In the genomic region with DNA sequence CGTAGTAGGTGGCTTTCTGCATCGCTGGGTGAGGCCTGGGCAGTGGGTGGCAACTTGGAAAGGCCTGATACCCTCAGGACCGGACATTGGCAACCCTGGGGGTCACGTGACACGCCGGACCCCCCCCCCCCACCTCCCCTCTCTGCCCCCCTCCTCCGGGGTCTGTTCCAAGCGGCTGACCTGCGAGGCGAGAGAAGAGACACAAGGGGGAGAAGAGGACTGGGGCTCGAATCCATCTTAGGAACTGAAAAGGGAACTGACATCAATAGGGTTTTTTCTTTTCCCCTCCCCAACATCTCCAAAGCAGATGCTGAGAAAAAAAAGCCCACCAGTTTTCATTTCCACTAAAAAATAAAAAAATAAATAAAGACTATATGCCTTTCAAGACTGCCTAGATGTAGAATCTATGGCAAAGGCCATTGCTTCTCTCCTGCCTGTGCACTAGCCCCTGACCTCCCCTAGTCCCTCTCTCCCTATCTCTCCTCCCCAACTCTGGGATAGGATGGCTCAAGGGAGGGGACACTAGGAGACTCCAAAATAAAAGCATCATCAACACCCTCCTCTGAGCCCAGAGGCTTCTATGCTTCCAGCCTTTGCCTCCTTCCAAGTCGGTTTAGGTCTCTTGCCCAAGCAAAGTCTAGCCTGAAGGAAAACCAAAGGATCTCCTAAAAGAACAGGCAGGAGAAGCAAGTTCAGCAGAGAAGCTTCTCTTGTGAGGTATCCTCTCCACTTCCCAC, we compare ENCODE assay signal across 15 cellular contexts. TPM values are rescaled to one million over a fixed set of nuclear protein-coding genes. Genes with fewer than 3 reads are reported as not detected.
DNase-seq lines count a peak whose midpoint lies in the region; ATAC-seq, FAIRE-seq and TF ChIP-seq lines count a peak whose summit lies in the region.
"Had no signal": no experiment of that assay in that cellular context is flagged by ENCODE, and none has a peak within 500 bp of the region (broad histone marks: within the 10 kb centered on the region; RNA-seq: fewer than 3 reads in every experiment).

No MANE protein-coding gene starts in this region.

- H3K27ac ChIP-seq in stomach smooth muscle (ENCODE audit: low read length), result peak overlapping the region; percentile 96
- H3K27ac ChIP-seq: dorsolateral prefrontal cortex, heart right ventricle had no signal

- in situ Hi-C loops in astrocyte of the cerebellum (cut with HindIII; ENCODE audit: low sequenced_read_pairs), result no loop called here

- H3K36me3 ChIP-seq in stomach smooth muscle (ENCODE audit: control insufficient read depth in 2 of 2, insufficient read depth in 2 of 2, low read length in 2 of 2), result peaks cover 3% of the 10 kb centered on the region in 2 donors

- peaks cover 6% of the 10 kb centered on the region for H3K27me3 Mint-ChIP-seq in activated CD4-positive, alpha-beta memory T cell treated with anti-CD3 and anti-CD28 coated beads for 36 hours

- H3K9ac ChIP-seq in stomach smooth muscle (ENCODE audit: low read length in 2 of 2), result peak overlapping the region; percentile 10 to 55

- DNase-seq in HTR-8/SVneo (ENCODE audit: insufficient read length, low spot score) (no peak), astrocyte of the cerebellum (ENCODE audit: low read depth) (no peak), left kidney (ENCODE audit: low read depth, low spot score) (peak; percentile 91), foreskin fibroblast (no peak)
- no peak for DNase-seq in activated CD4-positive, alpha-beta memory T cell treated with anti-CD3 and anti-CD28 coated beads for 36 hours
- DNase-seq in activated T-cell treated with anti-CD3 and anti-CD28 coated beads, Interleukin-2, amount 50 U/mL, for 1 hour, result no peak
- DNase-seq: activated CD4-positive, alpha-beta T cell treated with anti-CD3 and anti-CD28 coated beads, Interleukin-2, amount 10 ng/mL, durations not matched to agents 7 days and 5 days; CD4-positive, alpha-beta T cell; dorsolateral prefrontal cortex; heart right ventricle; NCI-H1105 treated with DMSO at 0.1 percent for 48 hours had no signal

- H3K4me3 Mint-ChIP-seq in activated CD4-positive, alpha-beta memory T cell treated with anti-CD3 and anti-CD28 coated beads for 36 hours, result no peak overlapping the region
- H3K4me3 Mint-ChIP-seq: activated CD4-positive, alpha-beta T cell treated with anti-CD3 and anti-CD28 coated beads, Interleukin-2, amount 10 ng/mL, durations not matched to agents 7 days and 5 days; CD4-positive, alpha-beta T cell had no signal

- peaks cover 74% of the 10 kb centered on the region for H3K4me1 ChIP-seq in stomach smooth muscle (ENCODE audit: control insufficient read depth, insufficient read depth, low read length)

- peaks cover 13% of the 10 kb centered on the region for H3K4me1 Mint-ChIP-seq in activated CD4-positive, alpha-beta memory T cell treated with anti-CD3 and anti-CD28 coated beads for 36 hours (ENCODE audit: low read depth)

- no peak overlapping the region for H3K27ac Mint-ChIP-seq in activated CD4-positive, alpha-beta memory T cell treated with anti-CD3 and anti-CD28 coated beads for 36 hours
- H3K27ac Mint-ChIP-seq: activated CD4-positive, alpha-beta T cell treated with anti-CD3 and anti-CD28 coated beads, Interleukin-2, amount 10 ng/mL, durations not matched to agents 7 days and 5 days; CD4-positive, alpha-beta T cell had no signal

- no peak for ATAC-seq in GM21367 (IDR thresholded peaks at IDR 0.05; ENCODE audit: unreplicated experiment)
- ATAC-seq: heart right ventricle had no signal

- CTCF ChIA-PET in activated CD4-positive, alpha-beta memory T cell treated with anti-CD3 and anti-CD28 coated beads for 36 hours (lab: Charles Lee), result no interaction called here

- FAIRE-seq in HTR-8/SVneo (lab: Jason Lieb, UNC), result peak; percentile 20

- H3K4me3 ChIP-seq in astrocyte of the cerebellum (ENCODE audit: low read depth, low read length) (peak overlapping the region; percentile 82), stomach smooth muscle (ENCODE audit: low read length in 2 of 2) (peak overlapping the region in 1 of 2 donors; percentile 75), foreskin fibroblast (ENCODE audit: low read depth in 1 of 2, low read length in 2 of 2) (no peak overlapping the region)
- H3K4me3 ChIP-seq: dorsolateral prefrontal cortex, heart right ventricle, skin epidermis had no signal

- H3K36me3 Mint-ChIP-seq in activated CD4-positive, alpha-beta memory T cell treated with anti-CD3 and anti-CD28 coated beads for 36 hours, result no peaks in the 10 kb centered on the region

- POLR2A ChIA-PET in activated CD4-positive, alpha-beta memory T cell treated with anti-CD3 and anti-CD28 coated beads for 36 hours (lab: Charles Lee), result no interaction called here

- intact Hi-C loops in activated CD4-positive, alpha-beta memory T cell treated with anti-CD3 and anti-CD28 coated beads for 36 hours (cut with micrococcal nuclease), result no loop called here

- no peaks in the 10 kb centered on the region for H3K9me3 ChIP-seq in stomach smooth muscle (ENCODE audit: control insufficient read depth in 2 of 2, low read length in 2 of 2)
- H3K9me3 ChIP-seq: heart right ventricle had no signal

- no peaks in the 10 kb centered on the region for H3K9me3 Mint-ChIP-seq in activated CD4-positive, alpha-beta memory T cell treated with anti-CD3 and anti-CD28 coated beads for 36 hours
- H3K9me3 Mint-ChIP-seq: activated CD4-positive, alpha-beta T cell treated with anti-CD3 and anti-CD28 coated beads, Interleukin-2, amount 10 ng/mL, durations not matched to agents 7 days and 5 days; CD4-positive, alpha-beta T cell had no signal

- TF ChIP-seq CTCF in astrocyte of the cerebellum (IDR thresholded peaks at IDR 0.05; ENCODE audit: low read depth, low read length, missing control alignments) (no peak), foreskin fibroblast (IDR thresholded peaks at IDR 0.05; ENCODE audit: low read depth, low read length) (no peak)

- peaks cover 0 to 3% of the 10 kb centered on the region in 2 donors for H3K27me3 ChIP-seq in stomach smooth muscle (ENCODE audit: control insufficient read depth in 1 of 2, insufficient read depth in 2 of 2, low read length in 2 of 2)

RNA-seq across cellular contexts. Expression of gene HOXB2, which starts 7.7 kb away (rescaled TPM):
- total RNA-seq in activated CD4-positive, alpha-beta memory T cell treated with anti-CD3 and anti-CD28 coated beads for 36 hours, result 10 to 100 TPM; 13.3 to 16.8 TPM

RNA-seq across cellular contexts. Expression of gene HOXB1, which starts 21.8 kb away (rescaled TPM):
- not detected for total RNA-seq in activated CD4-positive, alpha-beta memory T cell treated with anti-CD3 and anti-CD28 coated beads for 36 hours
- total RNA-seq: activated CD4-positive, alpha-beta T cell treated with anti-CD3 and anti-CD28 coated beads, Interleukin-2, amount 10 ng/mL, durations not matched to agents 7 days and 5 days; CD4-positive, alpha-beta T cell; dorsolateral prefrontal cortex; heart right ventricle; mononuclear cell had no signal

RNA-seq across cellular contexts. Expression of gene HOXB4, which starts 25.5 kb away (rescaled TPM):
- 1 to 10 TPM; 2.3 TPM for total RNA-seq in activated CD4-positive, alpha-beta memory T cell treated with anti-CD3 and anti-CD28 coated beads for 36 hours

RNA-seq across cellular contexts. Expression of gene HOXB3, which starts 37.4 kb away (rescaled TPM):
- total RNA-seq in activated CD4-positive, alpha-beta memory T cell treated with anti-CD3 and anti-CD28 coated beads for 36 hours, result 1 to 10 TPM; 2.6 TPM

RNA-seq across cellular contexts. Expression of gene HOXB5, which starts 41.0 kb away (rescaled TPM):
- total RNA-seq in activated CD4-positive, alpha-beta memory T cell treated with anti-CD3 and anti-CD28 coated beads for 36 hours, result not detected
- total RNA-seq: activated CD4-positive, alpha-beta T cell treated with anti-CD3 and anti-CD28 coated beads, Interleukin-2, amount 10 ng/mL, durations not matched to agents 7 days and 5 days; CD4-positive, alpha-beta T cell; mononuclear cell had no signal
